In the genomic region with DNA sequence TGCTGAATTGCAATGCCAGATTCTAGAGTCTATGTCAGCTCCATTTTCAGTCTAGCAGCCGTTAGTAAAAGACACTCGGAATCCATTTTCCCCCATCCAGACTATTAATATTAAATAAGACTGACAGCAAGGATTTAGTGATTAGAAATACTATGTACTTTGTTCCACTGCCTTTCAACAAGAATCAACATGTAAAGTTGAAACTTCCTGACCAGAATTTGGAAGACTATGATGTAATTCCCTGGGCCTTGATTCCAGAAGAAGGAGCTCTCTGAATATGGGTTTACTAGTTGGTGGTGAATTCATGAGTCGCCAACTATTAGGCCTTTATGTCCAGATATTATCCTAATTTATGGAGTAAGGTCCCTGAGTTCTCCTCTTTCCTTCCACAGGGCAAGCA, we compare ENCODE assay signal across 21 cellular contexts. TPM values are rescaled to one million over a fixed set of nuclear protein-coding genes. Genes with fewer than 3 reads are reported as not detected.
DNase-seq lines count a peak whose midpoint lies in the region; ATAC-seq, FAIRE-seq and TF ChIP-seq lines count a peak whose summit lies in the region.
"Had no signal": no experiment of that assay in that cellular context is flagged by ENCODE, and none has a peak within 500 bp of the region (broad histone marks: within the 10 kb centered on the region; RNA-seq: fewer than 3 reads in every experiment).

No MANE protein-coding gene starts in this region.

- POLR2A ChIA-PET in A673 (lab: Charles Lee; ENCODE audit: low non-redundant PET): no interaction called here

- TF ChIP-seq CTCF in A673 (conservative IDR thresholded peaks at IDR 0.05; ENCODE audit: low read depth, low read length) (no peak), RWPE2 (IDR thresholded peaks at IDR 0.05; ENCODE audit: poor library complexity, severe bottlenecking) (no peak), nephron progenitor cell (IDR thresholded peaks at IDR 0.05) (no peak)

- H3K36me3 Mint-ChIP-seq in nephron progenitor cell (ENCODE audit: low read depth): peaks cover 72% of the 10 kb centered on the region

- DNase-seq in A673 (ENCODE audit: low spot score) (no peak), RWPE2 (ENCODE audit: low spot score) (no peak), epithelial cell of prostate (ENCODE audit: low read depth, low spot score) (peak; percentile 16), nephron progenitor cell (no peak), Kasumi-1 (lab: John Stamatoyannopoulos, UW) (no peak), GM19239 (ENCODE audit: insufficient read length, low spot score) (no peak)
- DNase-seq: C1 segment of cervical spinal cord; Calu3; CD4-positive, alpha-beta T cell; DMS153; DMS79 treated with DMSO at 0.1 percent for 48 hours; EL had no signal

- CTCF ChIA-PET in A673 (lab: Charles Lee): no interaction called here

- ATAC-seq in RWPE2 (ENCODE audit: low read depth): peak; percentile 52; the same call in 2 of the 3 replicates
- ATAC-seq in HG03135 (IDR thresholded peaks at IDR 0.05; ENCODE audit: unreplicated experiment): no peak
- no peak for ATAC-seq in GM18520 (IDR thresholded peaks at IDR 0.05; ENCODE audit: unreplicated experiment)
- ATAC-seq: HCT116 had no signal

- no peak overlapping the region for H3K4me3 ChIP-seq in A673 (ENCODE audit: low read depth, low read length, poor library complexity, severe bottlenecking)
- no peak overlapping the region for H3K4me3 ChIP-seq in RWPE2 (ENCODE audit: severe bottlenecking)

- H3K36me3 ChIP-seq in A673 (ENCODE audit: insufficient read depth, low read length, poor library complexity, severe bottlenecking) (peaks cover 4% of the 10 kb centered on the region), RWPE2 (ENCODE audit: low read depth) (peaks cover 25% of the 10 kb centered on the region)

- intact Hi-C loops in A673 (cut with micrococcal nuclease; ENCODE audit: unreplicated experiment): no loop called here

- H3K9me3 ChIP-seq in A673 (ENCODE audit: low read depth, low read length, poor library complexity, severe bottlenecking) (no peaks in the 10 kb centered on the region), RWPE2 (ENCODE audit: severe bottlenecking) (no peaks in the 10 kb centered on the region)

- no peak for FAIRE-seq in GM19239 (lab: Jason Lieb, UNC)
- FAIRE-seq: G401.6, GM12891 had no signal

- no TSS peak for BruUV-seq in A673 (replicated peaks; lab: Mats Ljungman, UMichigan)

- no peaks in the 10 kb centered on the region for H3K27me3 Mint-ChIP-seq in nephron progenitor cell (ENCODE audit: low read depth, poor library complexity)
- H3K27me3 Mint-ChIP-seq: B cell; CD4-positive, alpha-beta T cell had no signal

- H3K27ac ChIP-seq in A673 (ENCODE audit: low read depth, low read length, poor library complexity, severe bottlenecking) (peak overlapping the region; percentile 3), RWPE2 (ENCODE audit: poor library complexity, severe bottlenecking) (peak overlapping the region; percentile 36), epithelial cell of prostate (peak overlapping the region; percentile 22)
- H3K27ac ChIP-seq: HL-60 had no signal

- peak overlapping the region; percentile 88 for H3K27ac Mint-ChIP-seq in nephron progenitor cell
- H3K27ac Mint-ChIP-seq: B cell; CD4-positive, alpha-beta T cell had no signal

- H3K27me3 ChIP-seq in A673 (replicated peaks; ENCODE audit: insufficient read depth, low read depth, low read length, poor library complexity) (no peaks in the 10 kb centered on the region), RWPE2 (ENCODE audit: insufficient read depth, poor library complexity, severe bottlenecking) (no peaks in the 10 kb centered on the region)

- no peak overlapping the region for H3K4me3 Mint-ChIP-seq in nephron progenitor cell
- H3K4me3 Mint-ChIP-seq: B cell; CD4-positive, alpha-beta T cell had no signal

- no peaks in the 10 kb centered on the region for H3K9me3 Mint-ChIP-seq in nephron progenitor cell
- H3K9me3 Mint-ChIP-seq: CD4-positive, alpha-beta T cell had no signal

- H3K4me1 ChIP-seq in A673 (ENCODE audit: insufficient read depth, low read length, poor library complexity, severe bottlenecking): peaks cover 19% of the 10 kb centered on the region
- peaks cover 36% of the 10 kb centered on the region for H3K4me1 ChIP-seq in RWPE2 (ENCODE audit: insufficient read depth, poor library complexity, severe bottlenecking)

- H3K4me1 Mint-ChIP-seq in nephron progenitor cell: peaks cover 23% of the 10 kb centered on the region

RNA-seq across cellular contexts. Expression of a gene that starts 24.8 kb away (rescaled TPM):
- total RNA-seq in A673 (2021): 201 and 224 TPM in 2 replicates

RNA-seq across cellular contexts. Expression of a gene that starts 28.4 kb away (rescaled TPM):
- total RNA-seq in A673 (2021): not detected in 2 replicates
- total RNA-seq: A172; Calu3; CD4-positive, alpha-beta T cell; H4 had no signal
